Comparison of ENCODE assay signal across 11 cellular contexts in the genomic region with DNA sequence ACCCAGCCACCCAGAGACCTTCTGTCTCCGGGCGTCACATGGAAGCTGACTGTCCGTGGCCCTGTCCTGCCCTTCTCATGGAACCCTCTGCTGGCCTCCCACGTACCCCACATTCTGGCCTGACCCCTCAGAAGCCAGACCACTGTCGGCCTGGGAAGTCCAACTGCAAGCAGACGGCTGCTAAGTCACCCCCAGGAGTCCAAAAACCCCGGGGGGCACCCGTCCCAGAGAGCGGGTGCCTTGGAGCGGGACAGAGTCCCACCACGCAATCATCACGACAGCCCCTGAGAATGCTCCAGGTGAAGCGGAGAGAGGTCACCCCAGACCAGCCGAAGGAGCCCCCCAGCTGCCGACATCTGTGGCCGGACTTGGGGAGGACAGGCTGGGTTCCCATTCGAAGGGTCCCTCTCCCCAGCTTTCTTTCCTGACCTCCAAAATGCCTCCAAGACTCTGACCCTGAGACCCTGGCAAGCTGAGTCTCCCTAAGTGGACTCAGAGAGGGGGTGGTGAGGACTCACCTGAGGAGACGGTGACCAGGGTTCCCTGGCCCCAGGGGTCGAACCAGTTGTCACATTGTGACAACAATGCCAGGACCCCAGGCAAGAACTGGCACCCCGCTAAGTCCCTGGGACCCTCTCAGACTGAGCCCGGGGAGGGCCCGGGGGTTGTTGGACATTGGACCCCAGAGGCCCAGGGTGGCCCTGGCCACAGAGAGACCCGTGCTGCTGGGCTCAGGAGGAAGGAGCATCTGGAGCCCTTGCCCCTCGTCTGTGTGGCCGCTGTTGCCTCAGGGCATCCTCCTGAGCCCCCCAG.
A peak's percentile ranks its signal among the peaks of the same experiment; 100 is the strongest.
DNase-seq lines count a peak whose midpoint lies in the region; ATAC-seq and TF ChIP-seq lines count a peak whose summit lies in the region.
"Had no signal": no experiment of that assay in that cellular context is flagged by ENCODE, and none has a peak within 500 bp of the region (broad histone marks: within the 10 kb centered on the region; RNA-seq: fewer than 3 reads in every experiment).

No MANE protein-coding gene starts in this region.

- H3K79me2 ChIP-seq in H9 (ENCODE audit: insufficient read depth, low read length) = no peaks in the 10 kb centered on the region

- H3K4ac ChIP-seq in H9 (ENCODE audit: low read depth, low read length) = no peak overlapping the region

- H2BK5ac ChIP-seq in H9 (ENCODE audit: insufficient read length, low read length) = no peak overlapping the region

- intact Hi-C loops in CD8-positive, alpha-beta T cell (cut with DNase I, micrococcal nuclease) = no loop called here
- intact Hi-C loops in ovary (cut with DNase I) = no loop called here

- H4K5ac ChIP-seq in H9 (ENCODE audit: insufficient read length, low read depth, low read length) = no peak overlapping the region

- no peak overlapping the region for H3K23ac ChIP-seq in H9 (ENCODE audit: insufficient read length, low read depth, low read length)

- H2BK120ac ChIP-seq in H9 (ENCODE audit: low read depth, low read length, poor library complexity, severe bottlenecking) = no peak overlapping the region

- TF ChIP-seq EP300 in ovary (IDR thresholded peaks at IDR 0.05) = no peak

- no peak for ATAC-seq in CD8-positive, alpha-beta T cell
- ATAC-seq in GM18867 (IDR thresholded peaks at IDR 0.05; ENCODE audit: unreplicated experiment) = no peak

- peak in 1 of 7 experiments; percentile 47 for DNase-seq in CD8-positive, alpha-beta T cell
- DNase-seq in H9 (peak; percentile 20), ovary (peak; percentile 1 to 17 (median 3)), KG1 (lab: John Stamatoyannopoulos, UW) (no peak), erythroblast (lab: John Stamatoyannopoulos, UW) (no peak), ACHN (no peak)
- DNase-seq: cerebellar nuclear complex, NCI-H446 had no signal

- H4K91ac ChIP-seq in H9 (ENCODE audit: insufficient read length, low read depth, low read length) = no peak overlapping the region

- H3K18ac ChIP-seq in H9 (ENCODE audit: insufficient read length, low read depth, low read length) = no peak overlapping the region

- in situ Hi-C loops in ACHN (cut with HindIII; ENCODE audit: low pct_ligation_motif_present, low pct_unique_long_range_greater_than_20kb, low sequenced_read_pairs) = no loop called here

- POLR2A ChIA-PET in CD8-positive, alpha-beta T cell (lab: Charles Lee) = no interaction called here

- CTCF ChIA-PET in CD8-positive, alpha-beta T cell (lab: Charles Lee) = no interaction called here

- H3K9ac ChIP-seq in H9 (ENCODE audit: extremely low read depth, insufficient read length, low read length) = no peak overlapping the region

- no peak overlapping the region for H3K56ac ChIP-seq in H9 (ENCODE audit: insufficient read length, low read depth, low read length)

- no peak overlapping the region for H3T11ph ChIP-seq in H9 (ENCODE audit: low read length)

- H3K4me2 ChIP-seq in H9 (ENCODE audit: insufficient read depth, insufficient read length, low read length) = no peak overlapping the region

- H4K20me1 ChIP-seq in H9 (ENCODE audit: control insufficient read depth, insufficient read depth, insufficient read length) = no peaks in the 10 kb centered on the region

- H3K4me1 Mint-ChIP-seq in CD8-positive, alpha-beta T cell (ENCODE audit: low read depth) = peaks cover 35% of the 10 kb centered on the region
- H3K4me1 Mint-ChIP-seq in H9 = no peaks in the 10 kb centered on the region
- H3K4me1 Mint-ChIP-seq in activated naive CD8-positive, alpha-beta T cell (ENCODE audit: low read depth) = peaks cover 35% of the 10 kb centered on the region

- no peaks in the 10 kb centered on the region for H3K79me1 ChIP-seq in H9 (ENCODE audit: insufficient read depth, low read depth, low read length, poor library complexity, severe bottlenecking)

- H3K9me3 Mint-ChIP-seq in CD8-positive, alpha-beta T cell = no peaks in the 10 kb centered on the region
- peaks cover 77 to 91% of the 10 kb centered on the region in 2 experiments for H3K9me3 Mint-ChIP-seq in H9
- no peaks in the 10 kb centered on the region for H3K9me3 Mint-ChIP-seq in activated naive CD8-positive, alpha-beta T cell (ENCODE audit: low read depth)
- H3K9me3 Mint-ChIP-seq: CD8-positive, alpha-beta memory T cell had no signal

- H3K23me2 ChIP-seq in H9 (ENCODE audit: insufficient read length, low read depth, low read length, poor library complexity, severe bottlenecking) = no peaks in the 10 kb centered on the region

- no peak overlapping the region for H3K4me3 ChIP-seq in CD8-positive, alpha-beta T cell (ENCODE audit: low read depth, low read length)
- H3K4me3 ChIP-seq in ovary = no peak overlapping the region

- no peaks in the 10 kb centered on the region for H3K27me3 ChIP-seq in CD8-positive, alpha-beta T cell (ENCODE audit: insufficient read depth, low read length)
- H3K27me3 ChIP-seq in H9 (ENCODE audit: insufficient read depth, low read length) (no peaks in the 10 kb centered on the region), ovary (no peaks in the 10 kb centered on the region)

- no peak overlapping the region for H2BK20ac ChIP-seq in H9 (ENCODE audit: low read depth, low read length, poor library complexity, severe bottlenecking)

- no CpG with 5 or more reads among the region's 25 CpGs for WGBS in H9 (ENCODE audit: extremely low coverage, insufficient read length, low lambda C conversion rate)
- 81 to 87% (median 81%) methylated on average over 24 to 25 of the region's 25 CpGs for WGBS in ovary, 3 donors

- no peaks in the 10 kb centered on the region for H3K27me3 Mint-ChIP-seq in CD8-positive, alpha-beta T cell (ENCODE audit: low read depth)
- peaks cover 4% of the 10 kb centered on the region; the same call in 1 of the 2 replicates for H3K27me3 Mint-ChIP-seq in H9 (ENCODE audit: low read depth)
- H3K27me3 Mint-ChIP-seq in activated naive CD8-positive, alpha-beta T cell = no peaks in the 10 kb centered on the region

- TF ChIP-seq CTCF in CD8-positive, alpha-beta T cell (IDR thresholded peaks at IDR 0.05) = no peak
- TF ChIP-seq CTCF in H9 (conservative IDR thresholded peaks at IDR 0.05) (no peak), ovary (IDR thresholded peaks at IDR 0.05) (no peak)

- peaks cover 42% of the 10 kb centered on the region for H3K4me1 ChIP-seq in CD8-positive, alpha-beta T cell (ENCODE audit: insufficient read depth, low read length)
- H3K4me1 ChIP-seq in H9 (ENCODE audit: insufficient read depth, low read length) (no peaks in the 10 kb centered on the region), ovary (ENCODE audit: insufficient read depth) (no peaks in the 10 kb centered on the region)

- no peaks in the 10 kb centered on the region for H3K36me3 ChIP-seq in CD8-positive, alpha-beta T cell (ENCODE audit: insufficient read depth, low read length)
- H3K36me3 ChIP-seq in ovary = no peaks in the 10 kb centered on the region

- no peak overlapping the region for H3K27ac ChIP-seq in CD8-positive, alpha-beta T cell (ENCODE audit: low read depth, low read length)
- H3K27ac ChIP-seq in H9 (ENCODE audit: insufficient read length, low read depth, low read length) (no peak overlapping the region), ovary (no peak overlapping the region)

- TF ChIP-seq POLR2A in ovary (IDR thresholded peaks at IDR 0.05) = no peak
- TF ChIP-seq POLR2A in erythroblast (IDR thresholded peaks at IDR 0.05; ENCODE audit: low read length) = no peak

- no peaks in the 10 kb centered on the region for H3K9me3 ChIP-seq in CD8-positive, alpha-beta T cell (ENCODE audit: low read length)
- H3K9me3 ChIP-seq in H9 (ENCODE audit: control insufficient read depth, low read depth, low read length) = peaks cover 78% of the 10 kb centered on the region
- no peaks in the 10 kb centered on the region for H3K9me3 ChIP-seq in ovary

- no peak overlapping the region for H4K8ac ChIP-seq in H9 (replicated peaks; ENCODE audit: insufficient read length, low read depth, low read length)

- no peak overlapping the region for H2BK12ac ChIP-seq in H9 (ENCODE audit: insufficient read length, low read depth, low read length)

- H3K14ac ChIP-seq in H9 (ENCODE audit: insufficient read depth, low read length) = no peak overlapping the region

- no peak overlapping the region for H2BK15ac ChIP-seq in H9 (ENCODE audit: low read depth, low read length)

- peak overlapping the region; percentile 61 for H3K4me3 Mint-ChIP-seq in CD8-positive, alpha-beta T cell
- no peak overlapping the region for H3K4me3 Mint-ChIP-seq in H9
- H3K4me3 Mint-ChIP-seq in activated naive CD8-positive, alpha-beta T cell = no peak overlapping the region

- H2AK5ac ChIP-seq in H9 (ENCODE audit: insufficient read length, low read length) = no peak overlapping the region

- H3K36me3 Mint-ChIP-seq in CD8-positive, alpha-beta T cell = no peaks in the 10 kb centered on the region
- peaks cover 6 to 11% (median 10%) of the 10 kb centered on the region in 3 experiments; a peak in 5 of 7 replicates for H3K36me3 Mint-ChIP-seq in H9 (ENCODE audit: insufficient read depth in 1 of 3, low read depth in 3 of 3)
- H3K36me3 Mint-ChIP-seq in activated naive CD8-positive, alpha-beta T cell = no peaks in the 10 kb centered on the region
- H3K36me3 Mint-ChIP-seq: CD8-positive, alpha-beta memory T cell had no signal

- no peak overlapping the region for H2AFZ ChIP-seq in H9 (ENCODE audit: low read length)

- no peak overlapping the region for H3K27ac Mint-ChIP-seq in CD8-positive, alpha-beta T cell
- no peak overlapping the region for H3K27ac Mint-ChIP-seq in H9
- H3K27ac Mint-ChIP-seq in activated naive CD8-positive, alpha-beta T cell = peak overlapping the region; percentile 96

Comparison
In these comparisons a context has a peak if more than half of its experiments do, and no peak if none do; other contexts are left out.
1. DNase-seq: peak in H9 (single experiment) and ovary (5 of 5); none in KG1 (single experiment), erythroblast (0 of 2) and ACHN (single experiment).